10 cellular contexts compared by ENCODE assay signal in the genomic region with DNA sequence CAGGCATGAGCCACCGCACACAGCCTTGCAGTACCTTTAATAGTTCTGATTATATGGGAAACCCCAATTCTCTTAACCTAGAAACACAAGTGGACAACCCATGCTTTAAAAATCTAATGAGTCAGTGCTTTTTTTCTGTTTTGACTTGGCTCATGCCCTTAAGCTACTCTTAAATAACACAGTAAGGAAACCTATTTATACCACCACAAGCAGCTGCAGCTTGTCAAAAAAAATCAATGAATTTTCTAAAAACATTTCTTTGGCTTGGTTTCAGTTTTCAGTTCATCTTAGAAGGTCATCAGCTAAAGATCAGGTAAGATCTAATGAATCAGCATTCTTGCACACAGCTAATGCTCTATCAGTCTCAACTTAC.
DNase-seq lines count a peak whose midpoint lies in the region; ATAC-seq and TF ChIP-seq lines count a peak whose summit lies in the region.
"Had no signal": no experiment of that assay in that cellular context is flagged by ENCODE, and none has a peak within 500 bp of the region (broad histone marks: within the 10 kb centered on the region; RNA-seq: fewer than 3 reads in every experiment).

No MANE protein-coding gene starts in this region.

- peak; percentile 89 for DNase-seq in RPMI7951 (ENCODE audit: low read depth)
- DNase-seq in renal cortical epithelial cell (ENCODE audit: low read depth) = peak; percentile 90
- DNase-seq in nucleus accumbens (lab: John Stamatoyannopoulos, UW) = no peak
- no peak for DNase-seq in left cardiac atrium
- no peak for DNase-seq in neural progenitor cell (ENCODE audit: low spot score)
- DNase-seq in iPS-NIHi7 (ENCODE audit: extremely low spot score) = no peak
- DNase-seq: posterior cingulate gyrus had no signal

- no peaks in the 10 kb centered on the region for H3K27me3 ChIP-seq in neural progenitor cell

- peak; percentile 73 for ATAC-seq in GM19035 (IDR thresholded peaks at IDR 0.05; ENCODE audit: unreplicated experiment)
- ATAC-seq in HG02840 (IDR thresholded peaks at IDR 0.05; ENCODE audit: low FRiP score, unreplicated experiment) = peak; percentile 85
- ATAC-seq in left cardiac atrium = no peak

- no peak overlapping the region for H3K4me3 ChIP-seq in neural progenitor cell

- H4K20me1 ChIP-seq in neural progenitor cell (ENCODE audit: low read depth) = peaks cover 82% of the 10 kb centered on the region

- H3K27ac ChIP-seq in neural progenitor cell = no peak overlapping the region

- H3K9me3 Mint-ChIP-seq in neural progenitor cell = no peaks in the 10 kb centered on the region
- H3K9me3 Mint-ChIP-seq: dendritic cell treated with granulocyte-macrophage colony-stimulating factor and Interleukin-4, amounts not matched to agents 40 ng/mL and 50 ng/mL, for 4 days had no signal

- H3K4me2 ChIP-seq in neural progenitor cell = no peak overlapping the region

- peaks cover 17% of the 10 kb centered on the region for H3K4me1 Mint-ChIP-seq in neural progenitor cell

- H3K27ac Mint-ChIP-seq in neural progenitor cell = no peak overlapping the region
- H3K27ac Mint-ChIP-seq: dendritic cell treated with granulocyte-macrophage colony-stimulating factor and Interleukin-4, amounts not matched to agents 40 ng/mL and 50 ng/mL, for 4 days had no signal

- H3K4me3 Mint-ChIP-seq in neural progenitor cell = no peak overlapping the region
- H3K4me3 Mint-ChIP-seq: dendritic cell treated with granulocyte-macrophage colony-stimulating factor and Interleukin-4, amounts not matched to agents 40 ng/mL and 50 ng/mL, for 4 days had no signal

- H3K36me3 Mint-ChIP-seq in neural progenitor cell = peaks cover 9% of the 10 kb centered on the region

- intact Hi-C loops in left cardiac atrium (cut with DNase I) = no loop called here

- no peak for TF ChIP-seq CTCF in neural progenitor cell (IDR thresholded peaks at IDR 0.05)

- no peaks in the 10 kb centered on the region for H3K9me3 ChIP-seq in neural progenitor cell (ENCODE audit: low read depth)

- no peak overlapping the region for H3K9ac ChIP-seq in neural progenitor cell

- H3K36me3 ChIP-seq in neural progenitor cell = no peaks in the 10 kb centered on the region

- peaks cover 13% of the 10 kb centered on the region for H3K4me1 ChIP-seq in neural progenitor cell

- no peaks in the 10 kb centered on the region for H3K27me3 Mint-ChIP-seq in neural progenitor cell (ENCODE audit: insufficient read depth, low read depth)
- H3K27me3 Mint-ChIP-seq: dendritic cell treated with granulocyte-macrophage colony-stimulating factor and Interleukin-4, amounts not matched to agents 40 ng/mL and 50 ng/mL, for 4 days had no signal

- H2AFZ ChIP-seq in neural progenitor cell (replicated peaks) = no peak overlapping the region

- peaks cover 98% of the 10 kb centered on the region for H3K79me2 ChIP-seq in neural progenitor cell (ENCODE audit: low read depth)

- peaks cover 14% of the 10 kb centered on the region for H3F3A ChIP-seq in neural progenitor cell (ENCODE audit: low read depth)

Comparison
In these comparisons a context has a peak if more than half of its experiments do, and no peak if none do; other contexts are left out.
1. ATAC-seq: peak in GM19035 (single experiment) and HG02840 (single experiment); none in left cardiac atrium (0 of 2).
2. DNase-seq: peak in RPMI7951 (single experiment) and renal cortical epithelial cell (single experiment); none in nucleus accumbens (0 of 56), left cardiac atrium (single experiment), neural progenitor cell (single experiment) and iPS-NIHi7 (single experiment).